Comparison of ENCODE assay signal across 21 cellular contexts in the genomic region with DNA sequence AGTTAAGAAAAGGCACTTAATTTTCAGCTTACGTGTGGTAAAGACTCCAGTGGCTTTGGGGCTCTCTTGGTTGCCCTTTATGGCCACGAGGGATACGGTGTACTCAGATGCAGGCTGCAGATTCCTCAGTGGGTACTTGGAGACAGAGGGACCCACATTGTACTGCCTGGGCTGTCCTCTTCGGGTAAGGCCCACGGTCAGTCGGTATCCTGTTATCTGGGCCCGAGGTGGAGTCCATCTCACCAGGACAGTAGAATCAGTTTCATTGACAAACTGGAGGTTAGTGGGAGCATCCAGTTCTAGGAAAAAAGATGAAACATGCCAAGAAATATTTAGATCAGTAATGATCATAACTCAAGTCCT.
"Had no signal": no experiment of that assay in that cellular context is flagged by ENCODE, and none has a peak within 500 bp of the region (broad histone marks: within the 10 kb centered on the region; RNA-seq: fewer than 3 reads in every experiment).

No MANE protein-coding gene starts in this region.

- H3K9me3 ChIP-seq: lower lobe of right lung, neutrophil had no signal

- ATAC-seq: activated CD8-positive, alpha-beta T cell treated with anti-CD3 and anti-CD28 coated beads for 36 hours; effector memory CD8-positive, alpha-beta T cell; left colon; lower lobe of right lung; natural killer cell treated with Interleukin-12 subunit alpha and Interleukin-12 subunit beta and Interleukin-15 and Interleukin-18, amount 100 ng/mL, for 72 hours had no signal

- H3K4me3 ChIP-seq: lower lobe of right lung had no signal

- H3K4me1 ChIP-seq: lower lobe of right lung had no signal

- H3K27ac ChIP-seq: lower lobe of right lung, neutrophil had no signal

- DNase-seq: activated CD4-positive, alpha-beta T cell treated with anti-CD3 and anti-CD28 coated beads for 48 hours; activated CD4-positive, CD25-positive, alpha-beta regulatory T cell; activated CD8-positive, alpha-beta T cell treated with anti-CD3 and anti-CD28 coated beads for 36 hours; activated naive CD4-positive, alpha-beta T cell treated with Interleukin-2 at 50 U/mL for 16 hours; activated naive CD8-positive, alpha-beta T cell treated with anti-CD3 and anti-CD28 coated beads, Interleukin-2, amount 10 ng/mL, durations not matched to agents 7 days and 5 days; activated T-cell treated with anti-CD3 and anti-CD28 coated beads, Interleukin-2, amount 50 U/mL, for 24 hours; dermis blood vessel endothelial cell; effector memory CD8-positive, alpha-beta T cell; foreskin fibroblast; glutamatergic neuron; hypothalamus; islet precursor cell; left colon; lower lobe of right lung; retina; stimulated activated CD4-positive, alpha-beta T cell treated with anti-CD3 and anti-CD28 coated beads, Interleukin-2, amount 100 ng/mL, for 24 hours; stimulated activated naive CD4-positive, alpha-beta T cell treated with Interleukin-2 at 50 U/mL for 16 hours; T1000 had no signal

- H3K36me3 ChIP-seq: neutrophil had no signal

- FAIRE-seq: bronchial epithelial cell had no signal
